ENCODE assay signal across 1 cellular context in genomic region chr1:210328746-210329488, GRCh38.
TF ChIP-seq lines count a peak whose summit lies in the region.

Gene HHAT (plus strand): TSS chr1:210328902. CDS start chr1:210348976, 20,074 bp downstream.

TF ChIP-seq in IMR-90, 13 proteins besides CTCF, POLR2A, EP300 and RAD21 (continued from another document):
- TF ChIP-seq, protein P1, sequence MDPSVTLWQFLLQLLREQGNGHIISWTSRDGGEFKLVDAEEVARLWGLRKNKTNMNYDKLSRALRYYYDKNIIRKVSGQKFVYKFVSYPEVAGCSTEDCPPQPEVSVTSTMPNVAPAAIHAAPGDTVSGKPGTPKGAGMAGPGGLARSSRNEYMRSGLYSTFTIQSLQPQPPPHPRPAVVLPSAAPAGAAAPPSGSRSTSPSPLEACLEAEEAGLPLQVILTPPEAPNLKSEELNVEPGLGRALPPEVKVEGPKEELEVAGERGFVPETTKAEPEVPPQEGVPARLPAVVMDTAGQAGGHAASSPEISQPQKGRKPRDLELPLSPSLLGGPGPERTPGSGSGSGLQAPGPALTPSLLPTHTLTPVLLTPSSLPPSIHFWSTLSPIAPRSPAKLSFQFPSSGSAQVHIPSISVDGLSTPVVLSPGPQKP (IDR thresholded peaks at IDR 0.05; ENCODE audit: borderline replicate concordance, low read depth, low read length): no peak
- TF ChIP-seq MAFK (IDR thresholded peaks at IDR 0.05; ENCODE audit: low read depth, low read length) (no peak), BHLHE40 (IDR thresholded peaks at IDR 0.05; ENCODE audit: low read depth, low read length) (no peak), FOS (IDR thresholded peaks at IDR 0.05; ENCODE audit: low read depth, low read length) (no peak), MXI1 (IDR thresholded peaks at IDR 0.05; ENCODE audit: borderline replicate concordance, low read depth, low read length) (no peak), USF2 (IDR thresholded peaks at IDR 0.05; ENCODE audit: low read depth, low read length) (no peak), CEBPB (IDR thresholded peaks at IDR 0.05; ENCODE audit: low read depth, low read length) (no peak), RCOR1 (IDR thresholded peaks at IDR 0.05; ENCODE audit: insufficient replicate concordance, low read length) (no peak), CHD1 (IDR thresholded peaks at IDR 0.05; ENCODE audit: low read depth, low read length) (no peak), SMC3 (IDR thresholded peaks at IDR 0.05; ENCODE audit: low read depth, low read length) (no peak), RFX5 (IDR thresholded peaks at IDR 0.05; ENCODE audit: low read depth, low read length) (no peak)
